In the genomic region with DNA sequence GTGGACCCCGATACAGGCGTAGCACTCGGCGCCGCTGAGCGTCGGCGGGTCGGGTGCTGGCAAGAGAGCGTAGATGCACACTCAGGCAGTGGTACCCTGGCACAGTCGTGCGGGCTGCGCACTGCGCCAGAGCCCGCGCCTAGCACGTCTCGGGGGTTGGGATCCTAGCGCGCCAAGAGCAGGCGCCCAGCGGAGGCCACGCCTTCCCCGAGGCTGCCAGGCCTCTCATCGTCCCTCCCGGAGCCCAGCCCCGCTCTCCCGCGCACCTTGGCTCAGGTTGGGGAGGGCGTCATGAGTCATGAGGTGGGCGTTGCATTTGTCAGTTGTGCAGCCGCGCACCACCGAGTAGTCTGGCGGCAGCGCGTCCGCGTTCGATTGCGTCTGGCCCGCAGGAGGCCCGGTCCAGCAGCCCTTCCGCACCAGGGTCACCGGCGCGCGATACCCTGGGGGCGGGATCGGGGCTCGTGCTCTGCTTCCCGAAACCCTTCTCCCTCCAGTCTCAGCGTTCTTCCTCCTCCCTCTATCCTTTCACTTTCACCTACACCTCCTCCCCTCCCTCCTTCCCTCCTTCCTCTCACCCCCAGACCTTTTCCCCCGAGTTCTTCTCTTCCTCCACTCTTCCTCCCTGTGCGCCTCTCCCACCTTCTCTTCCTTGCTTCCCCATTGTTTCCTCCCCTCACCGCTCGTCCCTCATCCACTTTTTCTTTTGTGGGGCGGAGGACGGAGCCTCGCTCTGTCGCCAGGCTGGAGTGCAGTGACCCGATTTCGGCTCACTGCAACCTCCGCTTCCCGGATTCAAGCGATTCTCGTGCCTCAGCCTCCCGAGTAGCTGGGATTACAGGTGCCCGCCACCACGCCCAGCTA, we compare ENCODE assay signal across 1 cellular context.
TF ChIP-seq lines count a peak whose summit lies in the region.

No MANE protein-coding gene starts in this region.

TF ChIP-seq in GM12878, 131 proteins besides CTCF, POLR2A, EP300 and RAD21:
- TF ChIP-seq FOXK2 (IDR thresholded peaks at IDR 0.05) (no peak), FOS (IDR thresholded peaks at IDR 0.05; ENCODE audit: borderline replicate concordance, extremely low read depth, insufficient read length) (no peak), SMARCA5 (IDR thresholded peaks at IDR 0.05) (no peak), IKZF1 (conservative IDR thresholded peaks at IDR 0.05) (0 out of 2 replicates have a peak, but pooled peaks have one; percentile 19)
- TF ChIP-seq, protein P1, sequence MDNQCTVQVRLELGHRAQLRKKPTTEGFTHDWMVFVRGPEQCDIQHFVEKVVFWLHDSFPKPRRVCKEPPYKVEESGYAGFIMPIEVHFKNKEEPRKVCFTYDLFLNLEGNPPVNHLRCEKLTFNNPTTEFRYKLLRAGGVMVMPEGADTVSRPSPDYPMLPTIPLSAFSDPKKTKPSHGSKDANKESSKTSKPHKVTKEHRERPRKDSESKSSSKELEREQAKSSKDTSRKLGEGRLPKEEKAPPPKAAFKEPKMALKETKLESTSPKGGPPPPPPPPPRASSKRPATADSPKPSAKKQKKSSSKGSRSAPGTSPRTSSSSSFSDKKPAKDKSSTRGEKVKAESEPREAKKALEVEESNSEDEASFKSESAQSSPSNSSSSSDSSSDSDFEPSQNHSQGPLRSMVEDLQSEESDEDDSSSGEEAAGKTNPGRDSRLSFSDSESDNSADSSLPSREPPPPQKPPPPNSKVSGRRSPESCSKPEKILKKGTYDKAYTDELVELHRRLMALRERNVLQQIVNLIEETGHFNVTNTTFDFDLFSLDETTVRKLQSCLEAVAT (IDR thresholded peaks at IDR 0.05): 0 out of 2 replicates have a peak, but pooled peaks have one; percentile 42
- TF ChIP-seq, protein P2, sequence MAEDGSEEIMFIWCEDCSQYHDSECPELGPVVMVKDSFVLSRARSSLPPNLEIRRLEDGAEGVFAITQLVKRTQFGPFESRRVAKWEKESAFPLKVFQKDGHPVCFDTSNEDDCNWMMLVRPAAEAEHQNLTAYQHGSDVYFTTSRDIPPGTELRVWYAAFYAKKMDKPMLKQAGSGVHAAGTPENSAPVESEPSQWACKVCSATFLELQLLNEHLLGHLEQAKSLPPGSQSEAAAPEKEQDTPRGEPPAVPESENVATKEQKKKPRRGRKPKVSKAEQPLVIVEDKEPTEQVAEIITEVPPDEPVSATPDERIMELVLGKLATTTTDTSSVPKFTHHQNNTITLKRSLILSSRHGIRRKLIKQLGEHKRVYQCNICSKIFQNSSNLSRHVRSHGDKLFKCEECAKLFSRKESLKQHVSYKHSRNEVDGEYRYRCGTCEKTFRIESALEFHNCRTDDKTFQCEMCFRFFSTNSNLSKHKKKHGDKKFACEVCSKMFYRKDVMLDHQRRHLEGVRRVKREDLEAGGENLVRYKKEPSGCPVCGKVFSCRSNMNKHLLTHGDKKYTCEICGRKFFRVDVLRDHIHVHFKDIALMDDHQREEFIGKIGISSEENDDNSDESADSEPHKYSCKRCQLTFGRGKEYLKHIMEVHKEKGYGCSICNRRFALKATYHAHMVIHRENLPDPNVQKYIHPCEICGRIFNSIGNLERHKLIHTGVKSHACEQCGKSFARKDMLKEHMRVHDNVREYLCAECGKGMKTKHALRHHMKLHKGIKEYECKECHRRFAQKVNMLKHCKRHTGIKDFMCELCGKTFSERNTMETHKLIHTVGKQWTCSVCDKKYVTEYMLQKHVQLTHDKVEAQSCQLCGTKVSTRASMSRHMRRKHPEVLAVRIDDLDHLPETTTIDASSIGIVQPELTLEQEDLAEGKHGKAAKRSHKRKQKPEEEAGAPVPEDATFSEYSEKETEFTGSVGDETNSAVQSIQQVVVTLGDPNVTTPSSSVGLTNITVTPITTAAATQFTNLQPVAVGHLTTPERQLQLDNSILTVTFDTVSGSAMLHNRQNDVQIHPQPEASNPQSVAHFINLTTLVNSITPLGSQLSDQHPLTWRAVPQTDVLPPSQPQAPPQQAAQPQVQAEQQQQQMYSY (CRISPR knock-in tag; IDR thresholded peaks at IDR 0.05): no peak
- TF ChIP-seq, protein P3, sequence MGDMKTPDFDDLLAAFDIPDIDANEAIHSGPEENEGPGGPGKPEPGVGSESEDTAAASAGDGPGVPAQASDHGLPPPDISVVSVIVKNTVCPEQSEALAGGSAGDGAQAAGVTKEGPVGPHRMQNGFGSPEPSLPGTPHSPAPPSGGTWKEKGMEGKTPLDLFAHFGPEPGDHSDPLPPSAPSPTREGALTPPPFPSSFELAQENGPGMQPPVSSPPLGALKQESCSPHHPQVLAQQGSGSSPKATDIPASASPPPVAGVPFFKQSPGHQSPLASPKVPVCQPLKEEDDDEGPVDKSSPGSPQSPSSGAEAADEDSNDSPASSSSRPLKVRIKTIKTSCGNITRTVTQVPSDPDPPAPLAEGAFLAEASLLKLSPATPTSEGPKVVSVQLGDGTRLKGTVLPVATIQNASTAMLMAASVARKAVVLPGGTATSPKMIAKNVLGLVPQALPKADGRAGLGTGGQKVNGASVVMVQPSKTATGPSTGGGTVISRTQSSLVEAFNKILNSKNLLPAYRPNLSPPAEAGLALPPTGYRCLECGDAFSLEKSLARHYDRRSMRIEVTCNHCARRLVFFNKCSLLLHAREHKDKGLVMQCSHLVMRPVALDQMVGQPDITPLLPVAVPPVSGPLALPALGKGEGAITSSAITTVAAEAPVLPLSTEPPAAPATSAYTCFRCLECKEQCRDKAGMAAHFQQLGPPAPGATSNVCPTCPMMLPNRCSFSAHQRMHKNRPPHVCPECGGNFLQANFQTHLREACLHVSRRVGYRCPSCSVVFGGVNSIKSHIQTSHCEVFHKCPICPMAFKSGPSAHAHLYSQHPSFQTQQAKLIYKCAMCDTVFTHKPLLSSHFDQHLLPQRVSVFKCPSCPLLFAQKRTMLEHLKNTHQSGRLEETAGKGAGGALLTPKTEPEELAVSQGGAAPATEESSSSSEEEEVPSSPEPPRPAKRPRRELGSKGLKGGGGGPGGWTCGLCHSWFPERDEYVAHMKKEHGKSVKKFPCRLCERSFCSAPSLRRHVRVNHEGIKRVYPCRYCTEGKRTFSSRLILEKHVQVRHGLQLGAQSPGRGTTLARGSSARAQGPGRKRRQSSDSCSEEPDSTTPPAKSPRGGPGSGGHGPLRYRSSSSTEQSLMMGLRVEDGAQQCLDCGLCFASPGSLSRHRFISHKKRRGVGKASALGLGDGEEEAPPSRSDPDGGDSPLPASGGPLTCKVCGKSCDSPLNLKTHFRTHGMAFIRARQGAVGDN (IDR thresholded peaks at IDR 0.05): no peak
- TF ChIP-seq, protein P4, sequence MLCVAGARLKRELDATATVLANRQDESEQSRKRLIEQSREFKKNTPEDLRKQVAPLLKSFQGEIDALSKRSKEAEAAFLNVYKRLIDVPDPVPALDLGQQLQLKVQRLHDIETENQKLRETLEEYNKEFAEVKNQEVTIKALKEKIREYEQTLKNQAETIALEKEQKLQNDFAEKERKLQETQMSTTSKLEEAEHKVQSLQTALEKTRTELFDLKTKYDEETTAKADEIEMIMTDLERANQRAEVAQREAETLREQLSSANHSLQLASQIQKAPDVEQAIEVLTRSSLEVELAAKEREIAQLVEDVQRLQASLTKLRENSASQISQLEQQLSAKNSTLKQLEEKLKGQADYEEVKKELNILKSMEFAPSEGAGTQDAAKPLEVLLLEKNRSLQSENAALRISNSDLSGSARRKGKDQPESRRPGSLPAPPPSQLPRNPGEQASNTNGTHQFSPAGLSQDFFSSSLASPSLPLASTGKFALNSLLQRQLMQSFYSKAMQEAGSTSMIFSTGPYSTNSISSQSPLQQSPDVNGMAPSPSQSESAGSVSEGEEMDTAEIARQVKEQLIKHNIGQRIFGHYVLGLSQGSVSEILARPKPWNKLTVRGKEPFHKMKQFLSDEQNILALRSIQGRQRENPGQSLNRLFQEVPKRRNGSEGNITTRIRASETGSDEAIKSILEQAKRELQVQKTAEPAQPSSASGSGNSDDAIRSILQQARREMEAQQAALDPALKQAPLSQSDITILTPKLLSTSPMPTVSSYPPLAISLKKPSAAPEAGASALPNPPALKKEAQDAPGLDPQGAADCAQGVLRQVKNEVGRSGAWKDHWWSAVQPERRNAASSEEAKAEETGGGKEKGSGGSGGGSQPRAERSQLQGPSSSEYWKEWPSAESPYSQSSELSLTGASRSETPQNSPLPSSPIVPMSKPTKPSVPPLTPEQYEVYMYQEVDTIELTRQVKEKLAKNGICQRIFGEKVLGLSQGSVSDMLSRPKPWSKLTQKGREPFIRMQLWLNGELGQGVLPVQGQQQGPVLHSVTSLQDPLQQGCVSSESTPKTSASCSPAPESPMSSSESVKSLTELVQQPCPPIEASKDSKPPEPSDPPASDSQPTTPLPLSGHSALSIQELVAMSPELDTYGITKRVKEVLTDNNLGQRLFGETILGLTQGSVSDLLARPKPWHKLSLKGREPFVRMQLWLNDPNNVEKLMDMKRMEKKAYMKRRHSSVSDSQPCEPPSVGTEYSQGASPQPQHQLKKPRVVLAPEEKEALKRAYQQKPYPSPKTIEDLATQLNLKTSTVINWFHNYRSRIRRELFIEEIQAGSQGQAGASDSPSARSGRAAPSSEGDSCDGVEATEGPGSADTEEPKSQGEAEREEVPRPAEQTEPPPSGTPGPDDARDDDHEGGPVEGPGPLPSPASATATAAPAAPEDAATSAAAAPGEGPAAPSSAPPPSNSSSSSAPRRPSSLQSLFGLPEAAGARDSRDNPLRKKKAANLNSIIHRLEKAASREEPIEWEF (IDR thresholded peaks at IDR 0.05; ENCODE audit: insufficient replicate concordance, low read depth, low read length): no peak
TF ChIP-seq in GM12878: peak in this region for 2.
